19 cellular contexts compared by ENCODE assay signal in genomic region chrX:39145859-39146258, GRCh38.
"Had no signal": no experiment of that assay in that cellular context is flagged by ENCODE, and none has a peak within 500 bp of the region (broad histone marks: within the 10 kb centered on the region; RNA-seq: fewer than 3 reads in every experiment).

No MANE protein-coding gene starts in this region.

- H3K27ac Mint-ChIP-seq: effector memory CD8-positive, alpha-beta T cell; nephron had no signal

- H3K4me3 ChIP-seq: esophagus muscularis mucosa, gastroesophageal sphincter, lower lobe of right lung, psoas muscle, spleen had no signal

- H3K4me3 Mint-ChIP-seq: effector memory CD8-positive, alpha-beta T cell; nephron had no signal

- DNase-seq: effector memory CD8-positive, alpha-beta T cell; glutamatergic neuron; islet precursor cell; lower lobe of right lung; mesenchymal stem cell; midbrain; psoas muscle; retina; spleen; stimulated activated CD4-positive, alpha-beta T cell treated with anti-CD3 and anti-CD28 coated beads, Interleukin-2, amount 100 ng/mL, for 24 hours; stimulated activated CD4-positive, alpha-beta T cell treated with anti-CD3 and anti-CD28 coated beads, Interleukin-4, amount 100 ng/mL, for 4 hours; stimulated activated naive CD4-positive, alpha-beta T cell treated with Interleukin-2 at 50 U/mL for 16 hours; trophoblast cell had no signal

- H3K27ac ChIP-seq: epithelial cell of prostate, esophagus muscularis mucosa, gastroesophageal sphincter, lower lobe of right lung, psoas muscle had no signal

- H3K9me3 Mint-ChIP-seq: effector memory CD8-positive, alpha-beta T cell had no signal

- H3K27me3 ChIP-seq: esophagus muscularis mucosa, gastroesophageal sphincter, spleen had no signal

- ATAC-seq: effector memory CD8-positive, alpha-beta T cell; gastroesophageal sphincter; left lobe of liver; lower lobe of right lung; sciatic nerve had no signal

- H3K4me1 ChIP-seq: esophagus muscularis mucosa, gastroesophageal sphincter, lower lobe of right lung, psoas muscle had no signal
